11 cellular contexts compared by ENCODE assay signal in the genomic region with DNA sequence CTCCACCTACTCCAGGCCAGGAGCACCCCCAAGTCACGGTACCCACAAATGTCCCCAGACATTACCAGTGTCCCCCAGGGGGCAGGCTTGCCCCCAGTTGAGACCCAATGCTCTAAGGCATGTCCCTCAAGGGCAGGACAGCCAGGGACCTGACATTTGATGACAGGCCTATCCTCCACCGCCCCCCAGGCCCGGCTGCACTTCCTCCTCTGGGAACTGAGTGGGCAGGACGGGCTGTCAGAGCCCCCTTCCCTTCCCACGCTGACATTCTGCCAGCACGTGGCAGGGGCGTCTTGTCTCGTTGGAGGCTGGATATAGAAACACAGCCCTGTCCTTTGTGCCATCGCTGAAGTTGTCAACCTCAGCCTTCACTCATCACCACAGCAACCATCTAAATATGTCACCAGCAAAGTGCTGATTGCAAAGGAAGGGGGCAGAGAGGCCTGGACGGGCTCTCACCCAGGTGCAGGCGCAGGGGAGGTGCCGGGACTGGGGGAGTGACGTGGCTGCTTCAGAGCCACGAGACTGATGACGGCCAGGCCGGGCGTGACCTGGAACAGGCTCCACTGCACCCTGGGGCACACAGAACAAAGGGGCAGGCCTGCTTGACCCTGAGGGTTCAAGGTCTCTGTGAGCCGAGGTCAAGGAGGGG. TPM values are rescaled to one million over a fixed set of nuclear protein-coding genes. Genes with fewer than 3 reads are reported as not detected.
DNase-seq lines count a peak whose midpoint lies in the region; ATAC-seq and TF ChIP-seq lines count a peak whose summit lies in the region.
"Had no signal": no experiment of that assay in that cellular context is flagged by ENCODE, and none has a peak within 500 bp of the region (broad histone marks: within the 10 kb centered on the region; RNA-seq: fewer than 3 reads in every experiment).

No MANE protein-coding gene starts in this region.

- peak; percentile 55; the same call in 2 of the 3 replicates for TF ChIP-seq CTCF in GM12872 (IDR thresholded peaks at IDR 0.05; ENCODE audit: insufficient read depth, low read depth, low read length)
- TF ChIP-seq CTCF in HFFc6 (IDR thresholded peaks at IDR 0.05): peak; percentile 50
- TF ChIP-seq CTCF in activated B cell treated with CpG ODN at 0.5 μM for 24 hours (IDR thresholded peaks at IDR 0.05): no peak
- TF ChIP-seq CTCF in omental fat pad (IDR thresholded peaks at IDR 0.05): no peak
- no peak for TF ChIP-seq CTCF in nephron progenitor cell (IDR thresholded peaks at IDR 0.05)

- CTCF ChIA-PET in activated B cell treated with CpG ODN at 0.5 μM for 24 hours (lab: Charles Lee): no interaction called here

- intact Hi-C loops in activated B cell treated with CpG ODN at 0.5 μM for 24 hours (cut with micrococcal nuclease): loop anchor here (1.0 to 5.0 kb wide), 6 partner anchors 17 to 208 kb away; a partner anchor contains a TSS

- DNase-seq in HFFc6 (no peak), activated B cell treated with CpG ODN at 0.5 μM for 24 hours (peak; percentile 74), midbrain (lab: John Stamatoyannopoulos, UW) (peak; percentile 44), mucosa of gallbladder (ENCODE audit: low spot score) (no peak), omental fat pad (ENCODE audit: low spot score) (no peak), nephron progenitor cell (no peak), NCI-H1694 (lab: John Stamatoyannopoulos, UW) (no peak)
- DNase-seq: GF-D8, NCI-H1105 treated with DMSO at 0.1 percent for 48 hours, right lobe of liver had no signal

- no peaks in the 10 kb centered on the region for H3K4me1 Mint-ChIP-seq in HFFc6 (ENCODE audit: low read depth)
- peaks cover 57% of the 10 kb centered on the region for H3K4me1 Mint-ChIP-seq in activated B cell treated with CpG ODN at 0.5 μM for 24 hours
- H3K4me1 Mint-ChIP-seq in nephron progenitor cell: peaks cover 6% of the 10 kb centered on the region

- ATAC-seq in activated B cell treated with CpG ODN at 0.5 μM for 24 hours (ENCODE audit: low read depth) (peak; percentile 89), omental fat pad (ENCODE audit: low FRiP score) (no peak)

- peaks cover 4% of the 10 kb centered on the region; the same call in 1 of the 2 replicates for H3K36me3 Mint-ChIP-seq in HFFc6 (ENCODE audit: low read depth)
- H3K36me3 Mint-ChIP-seq in activated B cell treated with CpG ODN at 0.5 μM for 24 hours (ENCODE audit: low read depth): peaks cover 42% of the 10 kb centered on the region
- no peaks in the 10 kb centered on the region for H3K36me3 Mint-ChIP-seq in nephron progenitor cell (ENCODE audit: low read depth)

- POLR2A ChIA-PET in activated B cell treated with CpG ODN at 0.5 μM for 24 hours (lab: Charles Lee): no interaction called here

- H3K9me3 Mint-ChIP-seq in HFFc6 (no peaks in the 10 kb centered on the region), activated B cell treated with CpG ODN at 0.5 μM for 24 hours (no peaks in the 10 kb centered on the region), nephron progenitor cell (peaks cover 17% of the 10 kb centered on the region)

- H3K27ac Mint-ChIP-seq in HFFc6: no peak overlapping the region
- peak overlapping the region; percentile 94 for H3K27ac Mint-ChIP-seq in activated B cell treated with CpG ODN at 0.5 μM for 24 hours
- H3K27ac Mint-ChIP-seq in nephron progenitor cell: no peak overlapping the region

- H3K27me3 Mint-ChIP-seq in HFFc6 (ENCODE audit: insufficient read depth) (peaks cover 19% of the 10 kb centered on the region), activated B cell treated with CpG ODN at 0.5 μM for 24 hours (no peaks in the 10 kb centered on the region), nephron progenitor cell (ENCODE audit: low read depth, poor library complexity) (peaks cover 15% of the 10 kb centered on the region)

- no peak overlapping the region for H3K4me3 Mint-ChIP-seq in HFFc6
- H3K4me3 Mint-ChIP-seq in activated B cell treated with CpG ODN at 0.5 μM for 24 hours: peak overlapping the region; percentile 64
- H3K4me3 Mint-ChIP-seq in nephron progenitor cell: no peak overlapping the region

RNA-seq across cellular contexts. Expression of a gene that starts 38.4 kb away (rescaled TPM):
- under 1 TPM in 5 of 6 experiments, not detected in 1; 0.09 to 0.29 (median 0.11) TPM for total RNA-seq in HFFc6 (2021; fragmentation: NEBNext Ultra II Directional; extraction: Animal tissue kit (Norgen Biotek cat#: 25700))
- total RNA-seq in activated B cell treated with CpG ODN at 0.5 μM for 24 hours (34.8 and 35.4 TPM in 2 replicates), mucosa of gallbladder (12.4 TPM), omental fat pad (1 to 10 TPM; 1.3 to 3.9 (median 1.8) TPM)

RNA-seq across cellular contexts. Expression of a gene that starts 57.1 kb away (rescaled TPM):
- 10 to 100 TPM; 10.6 to 21.6 (median 12.7) TPM for total RNA-seq in HFFc6 (2021; fragmentation: NEBNext Ultra II Directional; extraction: Animal tissue kit (Norgen Biotek cat#: 25700))
- 6.4 and 7.7 TPM in 2 replicates for total RNA-seq in activated B cell treated with CpG ODN at 0.5 μM for 24 hours
- 0.75 TPM for total RNA-seq in mucosa of gallbladder
- total RNA-seq in omental fat pad: 1 to 10 TPM in 3 of 4 donors, under 1 TPM in 1; 0.32 to 4.8 (median 2.8) TPM

Comparison
In these comparisons a context has a peak if more than half of its experiments do, and no peak if none do; other contexts are left out.
1. CTCF ChIP-seq: peak in GM12872 (single experiment) and HFFc6 (single experiment); none in activated B cell treated with CpG ODN at 0.5 μM for 24 hours (single experiment), omental fat pad (0 of 3) and nephron progenitor cell (single experiment).
2. DNase-seq: peak in activated B cell treated with CpG ODN at 0.5 μM for 24 hours (single experiment) and midbrain (single experiment); none in HFFc6 (single experiment), mucosa of gallbladder (single experiment), omental fat pad (single experiment), nephron progenitor cell (single experiment) and NCI-H1694 (single experiment).